8 cellular contexts compared by ENCODE assay signal in genomic region chr1:154627247-154628121, GRCh38. TPM values are rescaled to one million over a fixed set of nuclear protein-coding genes. Genes with fewer than 3 reads are reported as not detected.
A peak's percentile ranks its signal among the peaks of the same experiment; 100 is the strongest.
DNase-seq lines count a peak whose midpoint lies in the region; ATAC-seq and TF ChIP-seq lines count a peak whose summit lies in the region.

No MANE protein-coding gene starts in this region.

- H3K4ac ChIP-seq in neuronal stem cell (ENCODE audit: low read length) = peak overlapping the region; percentile 97

- H3K23ac ChIP-seq in neuronal stem cell (ENCODE audit: low read depth, low read length, poor library complexity) = peak overlapping the region; percentile 89

- H4K91ac ChIP-seq in neuronal stem cell (ENCODE audit: low read depth, low read length, poor library complexity) = no peak overlapping the region

- TF ChIP-seq CTCF in GM23338 (conservative IDR thresholded peaks at IDR 0.05; ENCODE audit: low read depth in 2 of 2) = no peak
- TF ChIP-seq CTCF in gastroesophageal sphincter (IDR thresholded peaks at IDR 0.05) = peak in 1 of 4 experiments; percentile 55

- peak overlapping the region; percentile 51 for H2BK120ac ChIP-seq in neuronal stem cell (ENCODE audit: low read depth, low read length)

- H3K14ac ChIP-seq in neuronal stem cell (ENCODE audit: low read length) = peak overlapping the region; percentile 99

- H3K9me3 Mint-ChIP-seq in GM23338 = peaks cover 19% of the 10 kb centered on the region
- H3K9me3 Mint-ChIP-seq in activated naive CD4-positive, alpha-beta T cell treated with anti-CD3 and anti-CD28 coated beads for 36 hours = peaks cover 11% of the 10 kb centered on the region

- peaks cover 20% of the 10 kb centered on the region for H4K20me1 ChIP-seq in GM23338 (replicated peaks; ENCODE audit: insufficient read depth)

- H3K4me2 ChIP-seq in GM23338 = peak overlapping the region; percentile 70
- H3K4me2 ChIP-seq in neuronal stem cell (ENCODE audit: insufficient read depth, low read length, poor library complexity, severe bottlenecking) = peak overlapping the region; percentile 66

- H3K27me3 Mint-ChIP-seq in GM23338 (ENCODE audit: insufficient read depth, low read depth, poor library complexity) = peaks cover 7% of the 10 kb centered on the region
- no peaks in the 10 kb centered on the region for H3K27me3 Mint-ChIP-seq in activated naive CD4-positive, alpha-beta T cell treated with anti-CD3 and anti-CD28 coated beads for 36 hours (ENCODE audit: low read depth)

- H2AK5ac ChIP-seq in neuronal stem cell (ENCODE audit: low read depth, low read length) = peak overlapping the region; percentile 23

- H3K27ac ChIP-seq in GM23338 (ENCODE audit: low read depth) = peak overlapping the region; percentile 81
- H3K27ac ChIP-seq in gastroesophageal sphincter = peak overlapping the region; percentile 84 to 98 (median 94)
- peak overlapping the region; percentile 47 for H3K27ac ChIP-seq in neuronal stem cell (replicated peaks; ENCODE audit: low read length)
- peak overlapping the region; percentile 92 for H3K27ac ChIP-seq in stomach smooth muscle (ENCODE audit: low read length)

- peaks cover 8% of the 10 kb centered on the region; the same call in 1 of the 2 replicates for H3K4me1 ChIP-seq in GM23338 (ENCODE audit: insufficient read depth)
- peaks cover 0 to 37% (median 7%) of the 10 kb centered on the region in 3 donors for H3K4me1 ChIP-seq in gastroesophageal sphincter
- H3K4me1 ChIP-seq in neuronal stem cell (ENCODE audit: control insufficient read depth in 2 of 2, insufficient read depth in 1 of 2, low read depth in 1 of 2, low read length in 2 of 2) = peaks cover 3 to 4% of the 10 kb centered on the region in 2 donors
- H3K4me1 ChIP-seq in stomach smooth muscle (ENCODE audit: control insufficient read depth, insufficient read depth, low read length) = peaks cover 15% of the 10 kb centered on the region

- peaks cover 15% of the 10 kb centered on the region; the same call in 2 of the 3 replicates for H3K4me1 Mint-ChIP-seq in GM23338
- H3K4me1 Mint-ChIP-seq in activated naive CD4-positive, alpha-beta T cell treated with anti-CD3 and anti-CD28 coated beads for 36 hours (ENCODE audit: low read depth) = peaks cover 42% of the 10 kb centered on the region

- no peak overlapping the region for H2BK5ac ChIP-seq in neuronal stem cell (ENCODE audit: low read length)

- no peaks in the 10 kb centered on the region for H3F3A ChIP-seq in GM23338 (replicated peaks; ENCODE audit: low read depth)

- no peak for TF ChIP-seq EP300 in gastroesophageal sphincter (IDR thresholded peaks at IDR 0.05)

- H3K79me1 ChIP-seq in neuronal stem cell (ENCODE audit: low read depth, low read length) = peaks cover 10% of the 10 kb centered on the region

- peak overlapping the region; percentile 88 for H3K4me3 Mint-ChIP-seq in GM23338
- H3K4me3 Mint-ChIP-seq in activated naive CD4-positive, alpha-beta T cell treated with anti-CD3 and anti-CD28 coated beads for 36 hours = peak overlapping the region; percentile 98

- H2AFZ ChIP-seq in GM23338 (peak overlapping the region; percentile 83; the same call in 1 of the 2 replicates), neuronal stem cell (ENCODE audit: low read length) (peak overlapping the region; percentile 90)

- no peak overlapping the region for H2BK12ac ChIP-seq in neuronal stem cell (ENCODE audit: low read length)

- no peak for TF ChIP-seq POLR2A in gastroesophageal sphincter (IDR thresholded peaks at IDR 0.05)

- H3K18ac ChIP-seq in neuronal stem cell (ENCODE audit: low read length) = peak overlapping the region; percentile 99

- H3K9me2 ChIP-seq in GM23338 (ENCODE audit: insufficient read depth) = peaks cover 5% of the 10 kb centered on the region; the same call in 1 of the 2 replicates

- peak; percentile 85 for ATAC-seq in GM23338
- peak; percentile 83 for ATAC-seq in gastroesophageal sphincter

- peak; percentile 96 for DNase-seq in DMS 273 (lab: John Stamatoyannopoulos, UW; ENCODE audit: unreplicated experiment)
- peak; percentile 98 for DNase-seq in GM23338 (ENCODE audit: low spot score)
- peak; percentile 97 for DNase-seq in NAMALWA (ENCODE audit: low spot score)
- DNase-seq in SK-MEL-5 (ENCODE audit: low read depth, low spot score) = peak; percentile 95
- peak; percentile 97 for DNase-seq in activated naive CD4-positive, alpha-beta T cell treated with anti-CD3 and anti-CD28 coated beads for 36 hours
- peak; percentile 90 for DNase-seq in neuronal stem cell (ENCODE audit: low spot score)

- WGBS in gastroesophageal sphincter (ENCODE audit: low coverage in 1 of 2), 2 donors = 0% methylated on average over 3 to 5 of the region's 71 CpGs
- no CpG with 5 or more reads among the region's 71 CpGs for WGBS in neuronal stem cell (ENCODE audit: extremely low coverage in 2 of 2, insufficient read length in 2 of 2, insufficient replicate concordance in 1 of 2), 2 donors

- CTCF ChIA-PET in activated naive CD4-positive, alpha-beta T cell treated with anti-CD3 and anti-CD28 coated beads for 36 hours (lab: Charles Lee) = interaction anchor here (0.5 to 2.3 kb wide), 2 partner anchors 17 to 643 kb away, joined by 4 to 10 read pairs; no protein-coding TSS in a partner anchor

- H2BK15ac ChIP-seq in neuronal stem cell (ENCODE audit: low read length) = peak overlapping the region; percentile 52

- H3K4me3 ChIP-seq in GM23338 (peak overlapping the region; percentile 96), gastroesophageal sphincter (peak overlapping the region; percentile 87 to 94), neuronal stem cell (ENCODE audit: low read length in 2 of 2) (peak overlapping the region; percentile 63 to 95), stomach smooth muscle (ENCODE audit: low read length in 2 of 2) (peak overlapping the region; percentile 63 to 86)

- peak overlapping the region; percentile 54 for H4K8ac ChIP-seq in neuronal stem cell (ENCODE audit: low read depth, low read length)

- H3K79me2 ChIP-seq in GM23338 (replicated peaks; ENCODE audit: insufficient read depth) = peaks cover 52% of the 10 kb centered on the region

- in situ Hi-C loops in SK-MEL-5 (cut with HindIII; ENCODE audit: low pct_unique_long_range_greater_than_20kb, low sequenced_read_pairs) = no loop called here

- H3K27ac Mint-ChIP-seq in GM23338 = peak overlapping the region; percentile 97
- peak overlapping the region; percentile 99 for H3K27ac Mint-ChIP-seq in activated naive CD4-positive, alpha-beta T cell treated with anti-CD3 and anti-CD28 coated beads for 36 hours

- H3K9me3 ChIP-seq in gastroesophageal sphincter = peaks cover 0 to 8% (median 0%) of the 10 kb centered on the region in 3 donors
- H3K9me3 ChIP-seq in neuronal stem cell (replicated peaks in 1 of 2; ENCODE audit: control insufficient read depth in 2 of 2, insufficient read depth in 1 of 2, low read depth in 1 of 2, low read length in 2 of 2) = peaks cover 0 to 14% of the 10 kb centered on the region in 2 donors
- H3K9me3 ChIP-seq in stomach smooth muscle (ENCODE audit: control insufficient read depth in 2 of 2, low read length in 2 of 2) = peaks cover 0 to 4% of the 10 kb centered on the region in 2 donors

- H3K9ac ChIP-seq in neuronal stem cell (ENCODE audit: low read depth, low read length, poor library complexity) = peak overlapping the region; percentile 94
- H3K9ac ChIP-seq in stomach smooth muscle (ENCODE audit: low read length in 2 of 2) = peak overlapping the region; percentile 74 to 96

- peaks cover 11% of the 10 kb centered on the region; the same call in 2 of the 3 replicates for H3K36me3 Mint-ChIP-seq in GM23338 (ENCODE audit: low read depth)
- peaks cover 5% of the 10 kb centered on the region for H3K36me3 Mint-ChIP-seq in activated naive CD4-positive, alpha-beta T cell treated with anti-CD3 and anti-CD28 coated beads for 36 hours (ENCODE audit: low read depth)

- intact Hi-C loops in activated naive CD4-positive, alpha-beta T cell treated with anti-CD3 and anti-CD28 coated beads for 36 hours (cut with micrococcal nuclease) = loop anchor here (1.0 kb wide), 2 partner anchors 18 to 68 kb away; no protein-coding TSS in a partner anchor

- no peaks in the 10 kb centered on the region for H3K27me3 ChIP-seq in GM23338 (ENCODE audit: insufficient read depth)
- no peaks in the 10 kb centered on the region for H3K27me3 ChIP-seq in gastroesophageal sphincter
- H3K27me3 ChIP-seq in neuronal stem cell (ENCODE audit: control insufficient read depth in 3 of 3, insufficient read depth in 3 of 3, low read depth in 1 of 3, low read length in 3 of 3) = no peaks in the 10 kb centered on the region
- no peaks in the 10 kb centered on the region for H3K27me3 ChIP-seq in stomach smooth muscle (ENCODE audit: control insufficient read depth in 1 of 2, insufficient read depth in 2 of 2, low read length in 2 of 2)

- no peaks in the 10 kb centered on the region for H3K36me3 ChIP-seq in GM23338 (ENCODE audit: insufficient read depth)
- H3K36me3 ChIP-seq in gastroesophageal sphincter = peaks cover 0 to 7% of the 10 kb centered on the region in 2 donors
- H3K36me3 ChIP-seq in neuronal stem cell (replicated peaks in 1 of 2; ENCODE audit: control insufficient read depth in 2 of 2, insufficient read depth in 2 of 2, low read length in 2 of 2) = peaks cover 2 to 25% of the 10 kb centered on the region in 2 donors
- peaks cover 3% of the 10 kb centered on the region in 2 donors for H3K36me3 ChIP-seq in stomach smooth muscle (ENCODE audit: control insufficient read depth in 2 of 2, insufficient read depth in 2 of 2, low read length in 2 of 2)

TF ChIP-seq in GM23338, 12 proteins besides CTCF, POLR2A, EP300 and RAD21 (continues in another document):
- no peak for TF ChIP-seq JUNB (IDR thresholded peaks at IDR 0.05; ENCODE audit: unreplicated experiment)
- TF ChIP-seq EZH2 (IDR thresholded peaks at IDR 0.05; ENCODE audit: low read depth, unreplicated experiment) = no peak

RNA-seq across cellular contexts. Expression of gene ADAR, which starts 19.5 kb away (rescaled TPM):
- total RNA-seq in GM23338 (2014; rRNA removed; shearing (Covaris generic)) = 188 TPM in 2 replicates
- polyA plus RNA-seq in GM23338 (2016; fragmentation: Nextera tagmentation; extraction: Ambion mirVana) = 80.0 and 96.4 TPM in 2 replicates
- 184 TPM in 2 replicates for total RNA-seq in SK-MEL-5 (2014; rRNA removed; shearing (Covaris generic))
- polyA plus RNA-seq in SK-MEL-5 (2015; cell fraction: cytosol; rRNA removed) = 140 and 199 TPM in 2 replicates
- polyA plus RNA-seq in SK-MEL-5 (2015; cell fraction: nucleus; rRNA removed) = 189 and 194 TPM in 2 replicates
- 100 to 1,000 TPM; 301 to 313 TPM for total RNA-seq in activated naive CD4-positive, alpha-beta T cell treated with anti-CD3 and anti-CD28 coated beads for 36 hours
- total RNA-seq in gastroesophageal sphincter = 100 to 1,000 TPM in 1 of 4 donors, 10 to 100 TPM in 3; 71.0 to 108 (median 90.4) TPM
- polyA plus RNA-seq in neuronal stem cell (2013, experiment 1 of 2) = 63.7 TPM
- polyA plus RNA-seq in neuronal stem cell (2013, experiment 2 of 2) = 66.8 TPM

RNA-seq across cellular contexts. Expression of gene CHRNB2, which starts 59.9 kb away (rescaled TPM):
- total RNA-seq in GM23338 (2014; rRNA removed; shearing (Covaris generic)) = 3.6 and 5.3 TPM in 2 replicates
- 0.73 and 0.92 TPM in 2 replicates for polyA plus RNA-seq in GM23338 (2016; fragmentation: Nextera tagmentation; extraction: Ambion mirVana)
- 0.82 and 1.5 TPM in 2 replicates for total RNA-seq in SK-MEL-5 (2014; rRNA removed; shearing (Covaris generic))
- polyA plus RNA-seq in SK-MEL-5 (2015; cell fraction: cytosol; rRNA removed) = 1.1 and 2.6 TPM in 2 replicates
- 1.1 and 2.1 TPM in 2 replicates for polyA plus RNA-seq in SK-MEL-5 (2015; cell fraction: nucleus; rRNA removed)
- not detected for total RNA-seq in activated naive CD4-positive, alpha-beta T cell treated with anti-CD3 and anti-CD28 coated beads for 36 hours
- total RNA-seq in gastroesophageal sphincter = under 1 TPM in 3 of 4 donors, not detected in 1; 0.08 to 0.45 (median 0.13) TPM
- polyA plus RNA-seq in neuronal stem cell (2013, experiment 1 of 2) = 0.66 TPM
- polyA plus RNA-seq in neuronal stem cell (2013, experiment 2 of 2) = 0.51 TPM

Comparison
In these comparisons a context has a peak if more than half of its experiments do, and no peak if none do; other contexts are left out.
1. Peak in every context shown above with its lines: DNase-seq, ATAC-seq, H3K4me3 ChIP-seq and H3K27ac ChIP-seq.